12 cellular contexts compared by ENCODE assay signal in genomic region chr6:34491091-34491430, GRCh38. TPM values are rescaled to one million over a fixed set of nuclear protein-coding genes. Genes with fewer than 3 reads are reported as not detected.
DNase-seq lines count a peak whose midpoint lies in the region; ATAC-seq and TF ChIP-seq lines count a peak whose summit lies in the region.
"Had no signal": no experiment of that assay in that cellular context is flagged by ENCODE, and none has a peak within 500 bp of the region (broad histone marks: within the 10 kb centered on the region; RNA-seq: fewer than 3 reads in every experiment).

No MANE protein-coding gene starts in this region.

- no peaks in the 10 kb centered on the region for H3K9me3 ChIP-seq in gastrocnemius medialis
- H3K9me3 ChIP-seq: vagina had no signal

- no peak for TF ChIP-seq POLR2A in gastrocnemius medialis (IDR thresholded peaks at IDR 0.05)

- no peak for TF ChIP-seq CTCF in gastrocnemius medialis (IDR thresholded peaks at IDR 0.05 in 4 of 5, conservative IDR thresholded peaks at IDR 0.05 in 1 of 5)

- in situ Hi-C loops in gastrocnemius medialis (cut with MboI; ENCODE audit: low sequenced_read_pairs in 4 of 4): no loop called here

- H3K27ac ChIP-seq in gastrocnemius medialis: peak overlapping the region in 3 of 4 donors; percentile 53 to 78 (median 56)
- H3K27ac ChIP-seq: vagina had no signal

- DNase-seq in NCI-H2029 (lab: John Stamatoyannopoulos, UW) (peak; percentile 11), NCI-H2029 treated with DMSO at 0.1 percent for 48 hours (lab: John Stamatoyannopoulos, UW) (no peak), NCI-H69 (lab: John Stamatoyannopoulos, UW) (peak; percentile 84), fibroblast of gingiva (ENCODE audit: low read depth) (peak; percentile 45), gastrocnemius medialis (peak in 1 of 2 donors; percentile 33), COLO668 (lab: John Stamatoyannopoulos, UW; ENCODE audit: unreplicated experiment) (no peak)
- DNase-seq: ACHN; activated naive CD4-positive, alpha-beta T cell treated with anti-CD3 and anti-CD28 coated beads, Interleukin-2, amount 50 U/mL, for 16 hours; NCI-H526 had no signal

- H3K4me1 ChIP-seq in gastrocnemius medialis: peaks cover 0 to 6% of the 10 kb centered on the region in 2 donors
- H3K4me1 ChIP-seq: vagina had no signal

- no peaks in the 10 kb centered on the region for H3K36me3 ChIP-seq in gastrocnemius medialis
- H3K36me3 ChIP-seq: vagina had no signal

- ATAC-seq in gastrocnemius medialis: peak; percentile 72 to 81
- no peak for ATAC-seq in HG03135 (IDR thresholded peaks at IDR 0.05; ENCODE audit: unreplicated experiment)
- no peak for ATAC-seq in GM18502 (IDR thresholded peaks at IDR 0.05; ENCODE audit: poor library complexity, unreplicated experiment)

- no peaks in the 10 kb centered on the region for H3K27me3 ChIP-seq in gastrocnemius medialis
- H3K27me3 ChIP-seq: vagina had no signal

- intact Hi-C loops in gastrocnemius medialis (cut with DNase I; ENCODE audit: low total_unique reads): no loop called here

- H3K4me3 ChIP-seq in gastrocnemius medialis: peak overlapping the region in 2 of 4 donors; percentile 21 to 36

RNA-seq across cellular contexts. Expression of gene PACSIN1, which starts 25.2 kb away (rescaled TPM):
- total RNA-seq in gastrocnemius medialis: not detected

Comparison
In these comparisons a context has a peak if more than half of its experiments do, and no peak if none do; other contexts are left out.
1. DNase-seq: peak in NCI-H2029 (single experiment), NCI-H69 (single experiment) and fibroblast of gingiva (single experiment); none in NCI-H2029 treated with DMSO at 0.1 percent for 48 hours (single experiment) and COLO668 (single experiment).
2. ATAC-seq: peak in gastrocnemius medialis (2 of 2); none in HG03135 (single experiment) and GM18502 (single experiment).